In the genomic region with DNA sequence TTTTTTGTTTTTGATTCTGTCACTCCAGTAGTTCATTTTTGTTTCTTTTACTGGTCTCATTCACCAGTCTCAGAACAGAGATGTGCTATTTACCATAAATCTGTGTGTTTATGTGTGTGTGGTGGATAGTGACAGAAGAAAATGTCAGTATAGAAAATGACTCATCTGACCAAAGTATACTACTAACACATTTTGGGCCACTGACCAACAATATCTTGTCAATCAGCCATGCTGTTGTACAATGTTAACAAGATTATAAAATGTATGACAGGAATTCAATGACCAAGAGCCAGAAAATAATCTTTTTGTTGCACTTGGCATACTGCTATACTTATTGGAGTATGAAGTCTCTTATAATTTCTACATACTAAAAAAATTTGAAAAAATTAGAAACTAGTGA, we compare ENCODE assay signal across 18 cellular contexts.
"Had no signal": no experiment of that assay in that cellular context is flagged by ENCODE, and none has a peak within 500 bp of the region (broad histone marks: within the 10 kb centered on the region; RNA-seq: fewer than 3 reads in every experiment).

No MANE protein-coding gene starts in this region.

- ATAC-seq: activated naive CD8-positive, alpha-beta T cell treated with anti-CD3 and anti-CD28 coated beads, Interleukin-2, amount 50 U/mL, for 24 hours; left lung; naive thymus-derived CD4-positive, alpha-beta T cell; stimulated activated naive B cell treated with anti-CD40 and anti-IgM and Interleukin-4, amounts not matched to agents 10 μg/mL and 1 μg/mL and 100 μg/mL, for 72 hours; T-cell had no signal

- H3K27me3 ChIP-seq: esophagus squamous epithelium, left lung, transverse colon had no signal

- FAIRE-seq: endothelial cell of umbilical vein, kidney had no signal

- H3K79me2 ChIP-seq: parathyroid adenoma had no signal

- H2AFZ ChIP-seq: parathyroid adenoma had no signal

- H3K9me3 ChIP-seq: transverse colon had no signal

- H3K4me1 ChIP-seq: esophagus squamous epithelium, left lung, parathyroid adenoma, transverse colon had no signal

- H3K4me3 ChIP-seq: esophagus squamous epithelium, left lung, transverse colon had no signal

- H3K9ac ChIP-seq: parathyroid adenoma had no signal

- H3K27ac ChIP-seq: esophagus squamous epithelium, left lung, parathyroid adenoma, transverse colon had no signal

- H3K36me3 ChIP-seq: esophagus squamous epithelium, left lung, transverse colon had no signal

- DNase-seq: activated CD4-positive, alpha-beta T cell treated with anti-CD3 and anti-CD28 coated beads, Interleukin-2, amount 50 U/mL, for 48 hours; activated naive CD4-positive, alpha-beta T cell treated with anti-CD3 and anti-CD28 coated beads for 36 hours; activated naive CD8-positive, alpha-beta T cell treated with anti-CD3 and anti-CD28 coated beads, Interleukin-2, amount 50 U/mL, for 24 hours; cortex of kidney; effector CD8-positive, alpha-beta T cell; esophagus squamous epithelium; hippocampal formation; kidney; left lung; mammary epithelial cell; naive thymus-derived CD4-positive, alpha-beta T cell; stimulated activated CD4-positive, alpha-beta T cell treated with anti-CD3 and anti-CD28 coated beads, Interleukin-2, amount 100 ng/mL, for 48 hours; stimulated activated naive B cell treated with anti-CD40 and anti-IgM and Interleukin-4, amounts not matched to agents 10 μg/mL and 1 μg/mL and 100 μg/mL, for 72 hours; T-cell; T1000; transverse colon had no signal
